8 cellular contexts compared by ENCODE assay signal in the genomic region with DNA sequence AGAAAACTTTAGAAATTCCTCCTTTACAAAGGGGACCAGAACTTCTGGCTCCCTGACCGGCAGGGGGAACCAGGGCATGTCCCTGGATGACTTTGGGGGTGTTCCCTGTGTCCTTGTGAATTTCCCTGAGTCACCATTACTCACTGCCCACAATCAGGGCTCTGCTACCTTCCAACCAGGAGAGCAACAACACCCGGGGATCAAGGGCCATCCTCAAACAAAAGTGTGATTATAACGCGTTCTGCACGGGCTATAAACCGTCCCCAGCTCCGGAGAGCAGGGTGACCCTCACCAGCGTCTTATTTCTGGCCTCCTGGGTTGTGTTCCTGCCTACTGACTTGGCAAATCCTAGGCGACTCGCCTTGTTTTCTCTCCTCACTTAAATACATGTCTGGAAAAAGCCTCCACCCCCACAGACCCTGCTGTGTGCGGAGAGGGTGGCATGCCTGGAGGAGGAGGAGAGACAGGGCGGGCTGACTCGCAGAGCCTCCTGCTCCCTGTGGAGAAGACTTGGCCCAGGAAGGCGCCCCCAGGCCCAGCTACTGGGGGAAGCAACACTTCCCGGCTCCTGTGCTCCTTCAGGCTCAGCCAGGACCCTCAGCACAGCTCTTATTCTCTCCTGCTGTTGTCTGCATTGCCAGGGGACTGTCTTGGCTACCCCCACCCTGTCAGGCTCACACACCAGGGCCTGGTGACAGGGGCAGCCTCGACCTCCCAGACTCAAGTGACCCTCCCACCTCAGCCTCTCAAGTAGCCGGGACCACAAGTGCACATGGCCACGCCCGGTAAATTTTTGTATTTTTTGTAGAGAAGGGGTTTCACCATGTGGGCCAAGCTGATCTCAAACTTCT. TPM values are rescaled to one million over a fixed set of nuclear protein-coding genes. Genes with fewer than 3 reads are reported as not detected.
DNase-seq lines count a peak whose midpoint lies in the region; ATAC-seq and TF ChIP-seq lines count a peak whose summit lies in the region.

No MANE protein-coding gene starts in this region.

- H3K4me3 ChIP-seq in PC-3 (ENCODE audit: low read length) (peak overlapping the region; percentile 58; the same call in 1 of the 2 replicates), mesodermal cell (ENCODE audit: extremely low read depth, insufficient read depth, low read length, poor library complexity, severe bottlenecking) (no peak overlapping the region), vagina (no peak overlapping the region)

- H3K27me3 Mint-ChIP-seq in activated CD4-positive, alpha-beta T cell treated with anti-CD3 and anti-CD28 coated beads for 36 hours: no peaks in the 10 kb centered on the region

- H3K27me3 ChIP-seq in PC-3 (ENCODE audit: low read length): no peaks in the 10 kb centered on the region
- H3K27me3 ChIP-seq in vagina: no peaks in the 10 kb centered on the region

- DNase-seq in activated CD4-positive, alpha-beta T cell treated with anti-CD3 and anti-CD28 coated beads for 36 hours: peak; percentile 36
- no peak for DNase-seq in activated CD4-positive, alpha-beta T cell treated with anti-CD3 and anti-CD28 coated beads for 48 hours
- DNase-seq in PC-3: peak; percentile 97
- peak; percentile 62 for DNase-seq in epidermal melanocyte (ENCODE audit: insufficient read length, low spot score)
- DNase-seq in vagina (ENCODE audit: extremely low spot score in 2 of 2): no peak
- no peak for DNase-seq in activated naive CD4-positive, alpha-beta T cell (lab: John Stamatoyannopoulos, UW)
- no peak for DNase-seq in activated CD8-positive, alpha-beta memory T cell treated with anti-CD3 and anti-CD28 coated beads for 24 hours

- H3K27ac ChIP-seq in PC-3 (ENCODE audit: low read length): peak overlapping the region; percentile 91
- peak overlapping the region; percentile 99 for H3K27ac ChIP-seq in mesodermal cell (ENCODE audit: low read depth, low read length, severe bottlenecking)
- peak overlapping the region; percentile 89 for H3K27ac ChIP-seq in vagina

- TF ChIP-seq POLR2A in vagina (IDR thresholded peaks at IDR 0.05): no peak

- peak overlapping the region; percentile 77 for H3K9ac ChIP-seq in PC-3 (ENCODE audit: low read length)

- H3K4me3 Mint-ChIP-seq in activated CD4-positive, alpha-beta T cell treated with anti-CD3 and anti-CD28 coated beads for 36 hours: no peak overlapping the region

- CTCF ChIA-PET in activated CD4-positive, alpha-beta T cell treated with anti-CD3 and anti-CD28 coated beads for 36 hours (lab: Charles Lee): interaction anchor here (0.6 to 2.9 kb wide), 3 partner anchors 141 to 294 kb away, joined by 3 to 9 read pairs (median 3); no protein-coding TSS in a partner anchor
- CTCF ChIA-PET in PC-3 (lab: Charles Lee): interaction anchor here (0.7 to 1.6 kb wide), 2 partner anchors 31 to 151 kb away, joined by 3 to 4 read pairs; no protein-coding TSS in a partner anchor

- no peaks in the 10 kb centered on the region for H3K9me2 ChIP-seq in PC-3 (replicated peaks; ENCODE audit: low read length)

- no peaks in the 10 kb centered on the region for H3K9me3 ChIP-seq in PC-3 (ENCODE audit: low read length)
- no peaks in the 10 kb centered on the region for H3K9me3 ChIP-seq in mesodermal cell (ENCODE audit: control insufficient read depth, low read length)
- no peaks in the 10 kb centered on the region for H3K9me3 ChIP-seq in vagina

- BruUV-seq in PC-3 (replicated peaks; lab: Mats Ljungman, UMichigan): TSS peak; percentile 71

- TF ChIP-seq CTCF in PC-3 (conservative IDR thresholded peaks at IDR 0.05; ENCODE audit: low read depth, low read length) (peak; percentile 83), vagina (IDR thresholded peaks at IDR 0.05) (peak in 2 of 3 experiments; percentile 34 to 58)

- no peaks in the 10 kb centered on the region for H3K79me2 ChIP-seq in PC-3 (ENCODE audit: low read length)

- peak overlapping the region; percentile 84 for H3K4me2 ChIP-seq in PC-3 (ENCODE audit: low read length)

- no peaks in the 10 kb centered on the region for H3K36me3 Mint-ChIP-seq in activated CD4-positive, alpha-beta T cell treated with anti-CD3 and anti-CD28 coated beads for 36 hours (ENCODE audit: low read depth)

- H3K27ac Mint-ChIP-seq in activated CD4-positive, alpha-beta T cell treated with anti-CD3 and anti-CD28 coated beads for 36 hours: no peak overlapping the region

- H3K9me3 Mint-ChIP-seq in activated CD4-positive, alpha-beta T cell treated with anti-CD3 and anti-CD28 coated beads for 36 hours (ENCODE audit: low read depth): no peaks in the 10 kb centered on the region

- POLR2A ChIA-PET in activated CD4-positive, alpha-beta T cell treated with anti-CD3 and anti-CD28 coated beads for 36 hours (lab: Charles Lee): no interaction called here
- POLR2A ChIA-PET in PC-3 (lab: Charles Lee; ENCODE audit: unreplicated experiment): interaction anchor here (0.9 kb wide), 1 partner anchor 68 kb away, joined by 3 read pairs; no protein-coding TSS in a partner anchor

- H3F3A ChIP-seq in PC-3 (ENCODE audit: low read length, unreplicated experiment): no peaks in the 10 kb centered on the region

- H2AFZ ChIP-seq in PC-3 (ENCODE audit: low read length): peak overlapping the region; percentile 62

- peaks cover 54% of the 10 kb centered on the region for H3K4me1 ChIP-seq in PC-3 (ENCODE audit: insufficient read depth, low read length)
- H3K4me1 ChIP-seq in mesodermal cell (ENCODE audit: control insufficient read depth, insufficient read depth, low read length, poor library complexity, severe bottlenecking): peaks cover 22% of the 10 kb centered on the region
- peaks cover 12% of the 10 kb centered on the region for H3K4me1 ChIP-seq in vagina

- H3K36me3 ChIP-seq in PC-3 (ENCODE audit: low read depth, low read length) (no peaks in the 10 kb centered on the region), mesodermal cell (ENCODE audit: control insufficient read depth, insufficient read depth, low read length) (no peaks in the 10 kb centered on the region), vagina (no peaks in the 10 kb centered on the region)

- peak; percentile 57 for ATAC-seq in activated CD4-positive, alpha-beta T cell treated with anti-CD3 and anti-CD28 coated beads for 36 hours
- ATAC-seq in PC-3: peak; percentile 71

- H3K4me1 Mint-ChIP-seq in activated CD4-positive, alpha-beta T cell treated with anti-CD3 and anti-CD28 coated beads for 36 hours: peaks cover 3% of the 10 kb centered on the region

- intact Hi-C loops in activated CD4-positive, alpha-beta T cell treated with anti-CD3 and anti-CD28 coated beads for 36 hours (cut with DNase I, micrococcal nuclease): no loop called here
- intact Hi-C loops in PC-3 (cut with micrococcal nuclease): loop anchor here (1.0 kb wide), 4 partner anchors 44 to 113 kb away; no protein-coding TSS in a partner anchor
- intact Hi-C loops in vagina (cut with DNase I): no loop called here

- H4K20me1 ChIP-seq in PC-3 (ENCODE audit: low read length): no peaks in the 10 kb centered on the region

- 2 to 4% methylated on average over 9 to 11 of the region's 19 CpGs for WGBS in mesodermal cell (ENCODE audit: insufficient coverage in 2 of 2), 2 experiments

RNA-seq across cellular contexts. Expression of a gene that starts 54.1 kb away (rescaled TPM):
- under 1 TPM; 0.50 to 0.63 TPM for total RNA-seq in activated CD4-positive, alpha-beta T cell treated with anti-CD3 and anti-CD28 coated beads for 36 hours
- total RNA-seq in PC-3 (2014; rRNA removed) (0.35 and 0.44 TPM in 2 replicates), vagina (20.4 TPM)
- polyA plus RNA-seq in mesodermal cell (2013, experiment 1 of 2): not detected
- not detected for polyA plus RNA-seq in mesodermal cell (2013, experiment 2 of 2)

Comparison
In these comparisons a context has a peak if more than half of its experiments do, and no peak if none do; other contexts are left out.
1. DNase-seq: peak in activated CD4-positive, alpha-beta T cell treated with anti-CD3 and anti-CD28 coated beads for 36 hours (single experiment), PC-3 (single experiment) and epidermal melanocyte (single experiment); none in activated CD4-positive, alpha-beta T cell treated with anti-CD3 and anti-CD28 coated beads for 48 hours (single experiment), vagina (0 of 2), activated naive CD4-positive, alpha-beta T cell (0 of 4) and activated CD8-positive, alpha-beta memory T cell treated with anti-CD3 and anti-CD28 coated beads for 24 hours (single experiment).
2. RNA of a gene that starts 54.1 kb away (total RNA-seq): 20.4 TPM in vagina (single experiment); 0.50 to 0.63 TPM in activated CD4-positive, alpha-beta T cell treated with anti-CD3 and anti-CD28 coated beads for 36 hours and 0.35 to 0.44 TPM in PC-3; every median in the first group is over 10 times any median in the second.
3. Peak in every context shown above with its lines, with median percentiles within 50 percentile points of each other: H3K27ac ChIP-seq.